In genomic region chr3:98766924-98767323, GRCh38 we compare ENCODE assay signal across 20 cellular contexts. TPM values are rescaled to one million over a fixed set of nuclear protein-coding genes. Genes with fewer than 3 reads are reported as not detected.
A peak's percentile ranks its signal among the peaks of the same experiment; 100 is the strongest.
DNase-seq lines count a peak whose midpoint lies in the region; ATAC-seq and TF ChIP-seq lines count a peak whose summit lies in the region.
"Had no signal": no experiment of that assay in that cellular context is flagged by ENCODE, and none has a peak within 500 bp of the region (broad histone marks: within the 10 kb centered on the region; RNA-seq: fewer than 3 reads in every experiment).

No MANE protein-coding gene starts in this region.

- peak overlapping the region; percentile 76 for H3K27ac ChIP-seq in left ventricle myocardium inferior (replicated peaks)
- no peak overlapping the region for H3K27ac ChIP-seq in OCI-LY3 (ENCODE audit: low read length)
- H3K27ac ChIP-seq: A549, SK-N-MC had no signal

- intact Hi-C loops in left ventricle myocardium inferior (cut with micrococcal nuclease): no loop called here
- intact Hi-C loops in Right ventricle myocardium superior (cut with DNase I): no loop called here

- H3K36me3 ChIP-seq in left ventricle myocardium inferior (no peaks in the 10 kb centered on the region), OCI-LY3 (replicated peaks; ENCODE audit: low read depth, low read length) (no peaks in the 10 kb centered on the region)

- no peak overlapping the region for H3K9ac ChIP-seq in OCI-LY3 (ENCODE audit: low read length)

- H3K4me1 ChIP-seq in left ventricle myocardium inferior: peaks cover 95% of the 10 kb centered on the region
- H3K4me1 ChIP-seq in OCI-LY3 (ENCODE audit: low read length): peaks cover 64% of the 10 kb centered on the region
- H3K4me1 ChIP-seq: A549 had no signal

- no peak for ATAC-seq in Right ventricle myocardium superior (ENCODE audit: poor library complexity)
- ATAC-seq in HG02852 (IDR thresholded peaks at IDR 0.05; ENCODE audit: unreplicated experiment): no peak
- ATAC-seq in HG03571 (IDR thresholded peaks at IDR 0.05; ENCODE audit: unreplicated experiment): no peak
- no peak for ATAC-seq in GM19452 (IDR thresholded peaks at IDR 0.05; ENCODE audit: unreplicated experiment)
- ATAC-seq: A549, GM23338 had no signal

- TF ChIP-seq CTCF in left ventricle myocardium inferior (IDR thresholded peaks at IDR 0.05; ENCODE audit: borderline replicate concordance): no peak
- TF ChIP-seq CTCF in OCI-LY3 (IDR thresholded peaks at IDR 0.05; ENCODE audit: low read depth, low read length): no peak

- H3K27me3 ChIP-seq in left ventricle myocardium inferior (ENCODE audit: low read depth) (no peaks in the 10 kb centered on the region), OCI-LY3 (ENCODE audit: low read depth, low read length) (no peaks in the 10 kb centered on the region)

- H3K9me3 ChIP-seq in left ventricle myocardium inferior (replicated peaks) (no peaks in the 10 kb centered on the region), OCI-LY3 (ENCODE audit: insufficient read depth, low read length) (no peaks in the 10 kb centered on the region)
- H3K9me3 ChIP-seq: A549 had no signal

- H4K20me1 ChIP-seq in OCI-LY3 (ENCODE audit: insufficient read depth, low read length): no peaks in the 10 kb centered on the region

- H3K4me2 ChIP-seq in OCI-LY3 (ENCODE audit: low read length): peak overlapping the region; percentile 4; the same call in 1 of the 2 replicates
- H3K4me2 ChIP-seq: A549, GM23338 had no signal

- H3K4me3 ChIP-seq in left ventricle myocardium inferior (no peak overlapping the region), OCI-LY3 (ENCODE audit: low read length) (no peak overlapping the region)
- H3K4me3 ChIP-seq: A549, GM23338, SK-N-MC had no signal

- H3K79me2 ChIP-seq in OCI-LY3 (ENCODE audit: low read length): no peaks in the 10 kb centered on the region

- no peak overlapping the region for H2AFZ ChIP-seq in OCI-LY3 (ENCODE audit: low read depth, low read length)
- H2AFZ ChIP-seq: GM23338 had no signal

- DNase-seq in left ventricle myocardium inferior (no peak), Right ventricle myocardium superior (no peak), myocyte (ENCODE audit: low read depth) (peak; percentile 34)
- DNase-seq: HCEC 1CT, IMR-90, MV-4-11, NCI-H1105 treated with DMSO at 0.1 percent for 48 hours, NCI-H2029 treated with DMSO at 0.1 percent for 48 hours, NCI-H226, NCI-H510A treated with DMSO at 0.1 percent for 48 hours, NCI-H748 treated with DMSO at 0.1 percent for 48 hours, SHP77 treated with DMSO at 0.1 percent for 48 hours had no signal

RNA-seq across cellular contexts. Expression of gene ST3GAL6, which starts 3.8 kb away (rescaled TPM):
- 52.5 TPM for total RNA-seq in left ventricle myocardium inferior
- total RNA-seq in Right ventricle myocardium superior: 34.1 TPM
- 0.31 and 6.3 TPM in 2 replicates for total RNA-seq in myocyte
- 0.19 TPM for polyA plus RNA-seq in myocyte (2012)
- total RNA-seq: B cell had no signal
